In genomic region chr2:132353380-132353779, GRCh38 we compare ENCODE assay signal across 8 cellular contexts.
A peak's percentile ranks its signal among the peaks of the same experiment; 100 is the strongest.
DNase-seq lines count a peak whose midpoint lies in the region; TF ChIP-seq lines count a peak whose summit lies in the region.
"Not testable (repeated sequence)": the region's sequence is repeated elsewhere in the genome, so short reads cannot be mapped to it uniquely, and the experiment has no call there.

No MANE protein-coding gene starts in this region.

- intact Hi-C loops in esophagus muscularis mucosa (cut with DNase I) = not testable (repeated sequence)

- not testable (repeated sequence) for H3K9me3 ChIP-seq in esophagus muscularis mucosa; mesodermal cell (ENCODE audit: control insufficient read depth, low read length)

- H3K27ac ChIP-seq in esophagus muscularis mucosa (replicated peaks in 1 of 4) = peak overlapping the region; percentile 54 to 78 (median 67)
- not testable (repeated sequence) for H3K27ac ChIP-seq in mesodermal cell (ENCODE audit: low read depth, low read length, severe bottlenecking)

- not testable (repeated sequence) for H3K27me3 ChIP-seq in esophagus muscularis mucosa

- 0% methylated on average over 1 of the region's 32 CpGs for WGBS in esophagus muscularis mucosa
- WGBS in mesodermal cell (ENCODE audit: insufficient coverage in 2 of 2), 2 experiments = 0 to 1% methylated on average over 11 to 20 of the region's 32 CpGs

- H3K36me3 ChIP-seq in esophagus muscularis mucosa; mesodermal cell (ENCODE audit: control insufficient read depth, insufficient read depth, low read length): not testable (repeated sequence)

- not testable (repeated sequence) for TF ChIP-seq POLR2A in esophagus muscularis mucosa (IDR thresholded peaks at IDR 0.05; ENCODE audit: low read depth)

- not testable (repeated sequence) for TF ChIP-seq EP300 in esophagus muscularis mucosa (IDR thresholded peaks at IDR 0.05)

- H3K4me3 ChIP-seq in esophagus muscularis mucosa (peak overlapping the region; percentile 58 to 63 (median 60)), mesodermal cell (ENCODE audit: extremely low read depth, insufficient read depth, low read length, poor library complexity, severe bottlenecking) (peak overlapping the region; percentile 30), retinal pigment epithelial cell (ENCODE audit: low read length) (peak overlapping the region; percentile 33)

- TF ChIP-seq CTCF in esophagus muscularis mucosa (IDR thresholded peaks at IDR 0.05); retinal pigment epithelial cell (conservative IDR thresholded peaks at IDR 0.05; ENCODE audit: low read depth, low read length): not testable (repeated sequence)

- DNase-seq in Daoy (ENCODE audit: low read depth) (peak; percentile 69), NCI-H460 (ENCODE audit: extremely low read depth, low read depth) (peak; percentile 27), astrocyte of the hippocampus (ENCODE audit: low read depth, low spot score) (peak; percentile 55), iPS DF 4.7 (ENCODE audit: extremely low read depth, low spot score) (peak; percentile 16), ureter (ENCODE audit: low spot score) (peak; percentile 59)
- DNase-seq in esophagus muscularis mucosa (ENCODE audit: extremely low spot score); retinal pigment epithelial cell (ENCODE audit: low read depth): not testable (repeated sequence)

- peaks cover 0 to 19% (median 4%) of the 10 kb centered on the region in 4 donors for H3K4me1 ChIP-seq in esophagus muscularis mucosa
- H3K4me1 ChIP-seq in mesodermal cell (ENCODE audit: control insufficient read depth, insufficient read depth, low read length, poor library complexity, severe bottlenecking) = not testable (repeated sequence)
